Comparison of ENCODE assay signal across 20 cellular contexts in the genomic region with DNA sequence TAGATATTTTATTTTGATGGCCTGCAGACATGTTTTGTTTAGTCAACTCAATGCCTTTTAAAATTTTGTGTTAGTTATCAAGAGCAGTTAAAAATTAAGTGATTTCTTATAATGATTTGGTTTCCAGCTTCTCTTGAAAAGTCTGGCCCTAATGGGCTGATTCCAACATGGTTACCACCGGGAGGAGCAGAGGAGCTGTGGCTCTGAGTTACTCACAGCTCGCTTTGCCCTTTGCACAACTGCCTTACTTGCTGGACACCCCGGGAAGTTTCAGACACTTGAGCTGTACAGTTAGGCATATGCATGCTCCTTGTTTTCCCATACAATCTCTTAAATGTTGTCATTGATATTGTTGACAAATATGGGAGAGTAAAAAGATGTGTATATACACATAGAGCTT.
DNase-seq lines count a peak whose midpoint lies in the region; ATAC-seq and TF ChIP-seq lines count a peak whose summit lies in the region.
"Had no signal": no experiment of that assay in that cellular context is flagged by ENCODE, and none has a peak within 500 bp of the region (broad histone marks: within the 10 kb centered on the region; RNA-seq: fewer than 3 reads in every experiment).

No MANE protein-coding gene starts in this region.

- in situ Hi-C loops in brain microvascular endothelial cell (cut with HindIII; ENCODE audit: low pct_ligation_motif_present, low sequenced_read_pairs), result no loop called here

- H4K20me1 ChIP-seq in GM23338 (replicated peaks; ENCODE audit: insufficient read depth), result no peaks in the 10 kb centered on the region

- H3K4me3 ChIP-seq in A673 (ENCODE audit: low read depth, low read length, poor library complexity, severe bottlenecking), result no peak overlapping the region
- H3K4me3 ChIP-seq in GM23338, result no peak overlapping the region
- H3K4me3 ChIP-seq in brain microvascular endothelial cell (ENCODE audit: low read depth, low read length), result no peak overlapping the region
- H3K4me3 ChIP-seq: HAP-1 had no signal

- intact Hi-C loops in A673 (cut with micrococcal nuclease; ENCODE audit: unreplicated experiment), result no loop called here

- no peaks in the 10 kb centered on the region for H3K9me2 ChIP-seq in GM23338 (ENCODE audit: insufficient read depth)

- ATAC-seq in GM23338, result peak; percentile 59
- no peak for ATAC-seq in HG03159 (IDR thresholded peaks at IDR 0.05; ENCODE audit: unreplicated experiment)

- no TSS peak for BruUV-seq in A673 (replicated peaks; lab: Mats Ljungman, UMichigan)

- no peaks in the 10 kb centered on the region for H3K36me3 Mint-ChIP-seq in GM23338 (ENCODE audit: low read depth)

- H3K4me1 Mint-ChIP-seq in GM23338, result peaks cover 9% of the 10 kb centered on the region

- no peaks in the 10 kb centered on the region for H3F3A ChIP-seq in GM23338 (replicated peaks; ENCODE audit: low read depth)

- H3K4me1 ChIP-seq in A673 (ENCODE audit: insufficient read depth, low read length, poor library complexity, severe bottlenecking), result peaks cover 13% of the 10 kb centered on the region
- no peaks in the 10 kb centered on the region for H3K4me1 ChIP-seq in GM23338 (ENCODE audit: insufficient read depth)
- H3K4me1 ChIP-seq: HAP-1 had no signal

- CTCF ChIA-PET in A673 (lab: Charles Lee), result interaction anchor here (0.9 kb wide), 1 partner anchor 16 kb away, joined by 4 read pairs; no protein-coding TSS in a partner anchor

- H2AFZ ChIP-seq in GM23338, result no peak overlapping the region

- H3K4me2 ChIP-seq in GM23338, result no peak overlapping the region

- H3K9me3 ChIP-seq in A673 (ENCODE audit: low read depth, low read length, poor library complexity, severe bottlenecking), result no peaks in the 10 kb centered on the region
- H3K9me3 ChIP-seq: HAP-1 had no signal

- DNase-seq in A673 (ENCODE audit: low spot score), result no peak
- DNase-seq in GM23338 (ENCODE audit: low spot score), result peak; percentile 27
- DNase-seq in brain microvascular endothelial cell, result no peak
- DNase-seq in islet precursor cell, result peak; percentile 53
- DNase-seq in NCI-H1694 treated with DMSO at 0.1 percent for 48 hours (lab: John Stamatoyannopoulos, UW), result no peak
- no peak for DNase-seq in kidney tubule cell (ENCODE audit: low spot score)
- DNase-seq: ACHN; COR-L47; EL; NCI-H1105; NCI-H1694; NCI-H2171; NCI-H510A; NK-92 treated with Interleukin-12 subunit alpha and Interleukin-12 subunit beta, amount 100 ng/mL, for 24 hours; OCI-M1; RPMI8226; SIG-M5 had no signal

- H3K79me2 ChIP-seq in GM23338 (replicated peaks; ENCODE audit: insufficient read depth), result no peaks in the 10 kb centered on the region

- no peaks in the 10 kb centered on the region for H3K9me3 Mint-ChIP-seq in GM23338

- H3K36me3 ChIP-seq in A673 (ENCODE audit: insufficient read depth, low read length, poor library complexity, severe bottlenecking) (no peaks in the 10 kb centered on the region), GM23338 (ENCODE audit: insufficient read depth) (no peaks in the 10 kb centered on the region), brain microvascular endothelial cell (replicated peaks) (no peaks in the 10 kb centered on the region)
- H3K36me3 ChIP-seq: HAP-1 had no signal

- TF ChIP-seq CTCF in A673 (conservative IDR thresholded peaks at IDR 0.05; ENCODE audit: low read depth, low read length), result peak; percentile 43; the same call in 1 of the 2 replicates
- TF ChIP-seq CTCF in GM23338 (conservative IDR thresholded peaks at IDR 0.05; ENCODE audit: low read depth in 2 of 2), result peak; percentile 33 to 58
- peak; percentile 9 for TF ChIP-seq CTCF in brain microvascular endothelial cell (IDR thresholded peaks at IDR 0.05; ENCODE audit: low read depth, low read length, missing control alignments)

- no peaks in the 10 kb centered on the region for H3K27me3 Mint-ChIP-seq in GM23338 (ENCODE audit: insufficient read depth, low read depth, poor library complexity)

- H3K27me3 ChIP-seq in A673 (replicated peaks; ENCODE audit: insufficient read depth, low read depth, low read length, poor library complexity) (no peaks in the 10 kb centered on the region), GM23338 (ENCODE audit: insufficient read depth) (no peaks in the 10 kb centered on the region), brain microvascular endothelial cell (replicated peaks) (no peaks in the 10 kb centered on the region)

- POLR2A ChIA-PET in A673 (lab: Charles Lee; ENCODE audit: low non-redundant PET), result no interaction called here

- H3K4me3 Mint-ChIP-seq in GM23338, result no peak overlapping the region

- H3K27ac Mint-ChIP-seq in GM23338, result no peak overlapping the region

- no peak overlapping the region for H3K27ac ChIP-seq in A673 (ENCODE audit: low read depth, low read length, poor library complexity, severe bottlenecking)
- H3K27ac ChIP-seq in GM23338 (ENCODE audit: low read depth), result no peak overlapping the region
- no peak overlapping the region for H3K27ac ChIP-seq in brain microvascular endothelial cell
- H3K27ac ChIP-seq: HL-60 had no signal

TF ChIP-seq in GM23338, 12 proteins besides CTCF, POLR2A, EP300 and RAD21:
- no peak for TF ChIP-seq ZNF114 (CRISPR knock-in tag; IDR thresholded peaks at IDR 0.05)
- no peak for TF ChIP-seq CREB1 (CRISPR knock-in tag; IDR thresholded peaks at IDR 0.05; ENCODE audit: low read depth)
- TF ChIP-seq ZNF331 (CRISPR knock-in tag; IDR thresholded peaks at IDR 0.05; ENCODE audit: low read depth), result no peak
- no peak for TF ChIP-seq EZH2phosphoT487 (IDR thresholded peaks at IDR 0.05; ENCODE audit: unreplicated experiment)
- no peak for TF ChIP-seq STAT1 (IDR thresholded peaks at IDR 0.05; ENCODE audit: unreplicated experiment)
- TF ChIP-seq EZH2 (IDR thresholded peaks at IDR 0.05; ENCODE audit: low read depth, unreplicated experiment), result no peak
- TF ChIP-seq POLR2AphosphoS5 (IDR thresholded peaks at IDR 0.05; ENCODE audit: low read depth), result no peak
- TF ChIP-seq, protein P1, sequence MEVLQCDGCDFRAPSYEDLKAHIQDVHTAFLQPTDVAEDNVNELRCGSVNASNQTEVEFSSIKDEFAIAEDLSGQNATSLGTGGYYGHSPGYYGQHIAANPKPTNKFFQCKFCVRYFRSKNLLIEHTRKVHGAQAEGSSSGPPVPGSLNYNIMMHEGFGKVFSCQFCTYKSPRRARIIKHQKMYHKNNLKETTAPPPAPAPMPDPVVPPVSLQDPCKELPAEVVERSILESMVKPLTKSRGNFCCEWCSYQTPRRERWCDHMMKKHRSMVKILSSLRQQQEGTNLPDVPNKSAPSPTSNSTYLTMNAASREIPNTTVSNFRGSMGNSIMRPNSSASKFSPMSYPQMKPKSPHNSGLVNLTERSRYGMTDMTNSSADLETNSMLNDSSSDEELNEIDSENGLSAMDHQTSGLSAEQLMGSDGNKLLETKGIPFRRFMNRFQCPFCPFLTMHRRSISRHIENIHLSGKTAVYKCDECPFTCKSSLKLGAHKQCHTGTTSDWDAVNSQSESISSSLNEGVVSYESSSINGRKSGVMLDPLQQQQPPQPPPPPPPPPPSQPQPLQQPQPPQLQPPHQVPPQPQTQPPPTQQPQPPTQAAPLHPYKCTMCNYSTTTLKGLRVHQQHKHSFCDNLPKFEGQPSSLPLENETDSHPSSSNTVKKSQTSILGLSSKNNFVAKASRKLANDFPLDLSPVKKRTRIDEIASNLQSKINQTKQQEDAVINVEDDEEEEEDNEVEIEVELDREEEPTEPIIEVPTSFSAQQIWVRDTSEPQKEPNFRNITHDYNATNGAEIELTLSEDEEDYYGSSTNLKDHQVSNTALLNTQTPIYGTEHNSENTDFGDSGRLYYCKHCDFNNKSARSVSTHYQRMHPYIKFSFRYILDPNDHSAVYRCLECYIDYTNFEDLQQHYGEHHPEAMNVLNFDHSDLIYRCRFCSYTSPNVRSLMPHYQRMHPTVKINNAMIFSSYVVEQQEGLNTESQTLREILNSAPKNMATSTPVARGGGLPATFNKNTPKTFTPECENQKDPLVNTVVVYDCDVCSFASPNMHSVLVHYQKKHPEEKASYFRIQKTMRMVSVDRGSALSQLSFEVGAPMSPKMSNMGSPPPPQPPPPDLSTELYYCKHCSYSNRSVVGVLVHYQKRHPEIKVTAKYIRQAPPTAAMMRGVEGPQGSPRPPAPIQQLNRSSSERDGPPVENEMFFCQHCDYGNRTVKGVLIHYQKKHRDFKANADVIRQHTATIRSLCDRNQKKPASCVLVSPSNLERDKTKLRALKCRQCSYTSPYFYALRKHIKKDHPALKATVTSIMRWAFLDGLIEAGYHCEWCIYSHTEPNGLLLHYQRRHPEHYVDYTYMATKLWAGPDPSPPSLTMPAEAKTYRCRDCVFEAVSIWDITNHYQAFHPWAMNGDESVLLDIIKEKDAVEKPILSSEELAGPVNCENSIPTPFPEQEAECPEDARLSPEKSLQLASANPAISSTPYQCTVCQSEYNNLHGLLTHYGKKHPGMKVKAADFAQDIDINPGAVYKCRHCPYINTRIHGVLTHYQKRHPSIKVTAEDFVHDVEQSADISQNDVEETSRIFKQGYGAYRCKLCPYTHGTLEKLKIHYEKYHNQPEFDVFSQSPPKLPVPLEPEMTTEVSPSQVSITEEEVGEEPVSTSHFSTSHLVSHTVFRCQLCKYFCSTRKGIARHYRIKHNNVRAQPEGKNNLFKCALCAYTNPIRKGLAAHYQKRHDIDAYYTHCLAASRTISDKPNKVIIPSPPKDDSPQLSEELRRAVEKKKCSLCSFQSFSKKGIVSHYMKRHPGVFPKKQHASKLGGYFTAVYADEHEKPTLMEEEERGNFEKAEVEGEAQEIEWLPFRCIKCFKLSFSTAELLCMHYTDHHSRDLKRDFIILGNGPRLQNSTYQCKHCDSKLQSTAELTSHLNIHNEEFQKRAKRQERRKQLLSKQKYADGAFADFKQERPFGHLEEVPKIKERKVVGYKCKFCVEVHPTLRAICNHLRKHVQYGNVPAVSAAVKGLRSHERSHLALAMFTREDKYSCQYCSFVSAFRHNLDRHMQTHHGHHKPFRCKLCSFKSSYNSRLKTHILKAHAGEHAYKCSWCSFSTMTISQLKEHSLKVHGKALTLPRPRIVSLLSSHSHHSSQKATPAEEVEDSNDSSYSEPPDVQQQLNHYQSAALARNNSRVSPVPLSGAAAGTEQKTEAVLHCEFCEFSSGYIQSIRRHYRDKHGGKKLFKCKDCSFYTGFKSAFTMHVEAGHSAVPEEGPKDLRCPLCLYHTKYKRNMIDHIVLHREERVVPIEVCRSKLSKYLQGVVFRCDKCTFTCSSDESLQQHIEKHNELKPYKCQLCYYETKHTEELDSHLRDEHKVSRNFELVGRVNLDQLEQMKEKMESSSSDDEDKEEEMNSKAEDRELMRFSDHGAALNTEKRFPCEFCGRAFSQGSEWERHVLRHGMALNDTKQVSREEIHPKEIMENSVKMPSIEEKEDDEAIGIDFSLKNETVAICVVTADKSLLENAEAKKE (CRISPR knock-in tag; IDR thresholded peaks at IDR 0.05), result no peak

Comparison
In these comparisons a context has a peak if more than half of its experiments do, and no peak if none do; other contexts are left out.
1. DNase-seq: peak in GM23338 (single experiment) and islet precursor cell (single experiment); none in A673 (single experiment), brain microvascular endothelial cell (single experiment), NCI-H1694 treated with DMSO at 0.1 percent for 48 hours (single experiment) and kidney tubule cell (single experiment).
2. Peak in every context shown above with its lines, with median percentiles within 50 percentile points of each other: CTCF ChIP-seq.